Comparison of ENCODE assay signal across 12 cellular contexts in the genomic region with DNA sequence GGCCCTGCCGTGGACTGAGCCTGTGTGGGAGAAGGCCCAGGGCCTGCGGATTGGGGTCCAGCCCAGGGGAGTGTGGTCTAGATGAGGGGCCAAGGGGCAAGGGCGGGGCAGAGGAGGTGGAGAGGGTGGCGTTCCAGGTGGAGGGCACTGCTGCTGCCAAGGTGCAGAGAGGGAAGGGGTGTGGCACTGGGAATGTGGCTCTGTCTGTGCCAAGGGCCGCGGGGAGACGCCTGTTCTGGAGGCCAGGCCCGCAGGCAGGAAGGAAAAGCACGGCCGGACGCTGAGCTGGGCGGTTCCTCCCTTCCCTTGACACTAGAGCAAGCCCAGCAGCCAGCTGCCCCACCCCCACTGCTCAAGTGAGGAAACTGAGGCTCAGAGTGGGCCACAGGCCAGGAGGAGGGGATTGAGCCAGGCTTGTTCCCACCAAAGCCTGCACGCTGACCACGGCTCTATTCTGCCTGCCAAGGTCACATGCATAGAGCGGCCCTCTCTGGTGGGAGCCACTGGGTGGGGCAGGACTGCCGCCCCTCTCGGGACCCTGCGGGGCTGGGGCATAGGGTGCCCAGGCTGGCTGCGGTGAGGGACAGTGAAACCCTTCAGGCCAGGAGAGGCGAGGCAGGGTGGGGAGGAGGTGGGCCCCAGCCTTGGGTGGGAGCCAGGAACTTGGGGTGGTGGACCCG. TPM values are rescaled to one million over a fixed set of nuclear protein-coding genes. Genes with fewer than 3 reads are reported as not detected.
DNase-seq lines count a peak whose midpoint lies in the region; ATAC-seq and TF ChIP-seq lines count a peak whose summit lies in the region.
"Had no signal": no experiment of that assay in that cellular context is flagged by ENCODE, and none has a peak within 500 bp of the region (broad histone marks: within the 10 kb centered on the region; RNA-seq: fewer than 3 reads in every experiment).

No MANE protein-coding gene starts in this region.

- TF ChIP-seq CTCF in gastroesophageal sphincter (IDR thresholded peaks at IDR 0.05) (no peak), neutrophil (IDR thresholded peaks at IDR 0.05) (no peak)

- H3K27ac ChIP-seq in gastroesophageal sphincter = peak overlapping the region in 3 of 4 donors; percentile 42 to 74 (median 67)
- H3K27ac ChIP-seq in neutrophil = peak overlapping the region; percentile 98
- H3K27ac ChIP-seq: brain microvascular endothelial cell, GM23248 had no signal

- H3K36me3 Mint-ChIP-seq in activated T-cell treated with anti-CD3 and anti-CD28 coated beads, Interleukin-2, amount 50 U/mL, for 72 hours (ENCODE audit: insufficient read depth in 2 of 2) = no peaks in the 10 kb centered on the region
- H3K36me3 Mint-ChIP-seq: naive thymus-derived CD4-positive, alpha-beta T cell had no signal

- H3K9me3 Mint-ChIP-seq in activated T-cell treated with anti-CD3 and anti-CD28 coated beads, Interleukin-2, amount 50 U/mL, for 72 hours = no peaks in the 10 kb centered on the region

- H3K9me3 ChIP-seq in gastroesophageal sphincter = no peaks in the 10 kb centered on the region
- H3K9me3 ChIP-seq in neutrophil = no peaks in the 10 kb centered on the region

- no peaks in the 10 kb centered on the region for H3K27me3 Mint-ChIP-seq in activated T-cell treated with anti-CD3 and anti-CD28 coated beads, Interleukin-2, amount 50 U/mL, for 72 hours (ENCODE audit: low read depth)
- H3K27me3 Mint-ChIP-seq: naive thymus-derived CD4-positive, alpha-beta T cell had no signal

- no peaks in the 10 kb centered on the region for H3K27me3 ChIP-seq in gastroesophageal sphincter
- no peaks in the 10 kb centered on the region for H3K27me3 ChIP-seq in neutrophil
- H3K27me3 ChIP-seq: brain microvascular endothelial cell had no signal

- WGBS in gastroesophageal sphincter (ENCODE audit: low coverage in 1 of 2), 2 donors = 50 to 56% methylated on average over 1 to 8 of the region's 21 CpGs

- TF ChIP-seq EP300 in gastroesophageal sphincter (IDR thresholded peaks at IDR 0.05) = no peak

- H3K4me3 ChIP-seq in gastroesophageal sphincter (no peak overlapping the region), neutrophil (ENCODE audit: low read depth in 1 of 2, low read length in 1 of 2) (peak overlapping the region in 1 of 2 experiments; percentile 41)
- H3K4me3 ChIP-seq: GM23248 had no signal

- peaks cover 0 to 94% (median 62%) of the 10 kb centered on the region in 3 donors for H3K4me1 ChIP-seq in gastroesophageal sphincter
- H3K4me1 ChIP-seq in neutrophil (ENCODE audit: control insufficient read depth in 1 of 2, insufficient read depth in 1 of 2, low read depth in 1 of 2, low read length in 1 of 2) = peaks cover 93 to 95% of the 10 kb centered on the region in 2 experiments

- H3K27ac Mint-ChIP-seq in activated T-cell treated with anti-CD3 and anti-CD28 coated beads, Interleukin-2, amount 50 U/mL, for 72 hours = no peak overlapping the region
- H3K27ac Mint-ChIP-seq: naive thymus-derived CD4-positive, alpha-beta T cell had no signal

- H3K4me3 Mint-ChIP-seq in activated T-cell treated with anti-CD3 and anti-CD28 coated beads, Interleukin-2, amount 50 U/mL, for 72 hours = no peak overlapping the region
- H3K4me3 Mint-ChIP-seq: naive thymus-derived CD4-positive, alpha-beta T cell had no signal

- H3K36me3 ChIP-seq in gastroesophageal sphincter = no peaks in the 10 kb centered on the region
- peaks cover 66% of the 10 kb centered on the region for H3K36me3 ChIP-seq in neutrophil
- H3K36me3 ChIP-seq: brain microvascular endothelial cell had no signal

- ATAC-seq in gastroesophageal sphincter (peak; percentile 24), GM21529 (IDR thresholded peaks at IDR 0.05; ENCODE audit: unreplicated experiment) (no peak), GM21381 (IDR thresholded peaks at IDR 0.05; ENCODE audit: unreplicated experiment) (no peak), GM21367 (IDR thresholded peaks at IDR 0.05; ENCODE audit: unreplicated experiment) (no peak)
- ATAC-seq in activated T-cell treated with anti-CD3 and anti-CD28 coated beads, Interleukin-2, amount 50 U/mL, for 72 hours (replicated peaks in 1 of 2) = no peak
- ATAC-seq: naive thymus-derived CD4-positive, alpha-beta T cell had no signal

- TF ChIP-seq POLR2A in gastroesophageal sphincter (IDR thresholded peaks at IDR 0.05) = no peak

- peaks cover 7% of the 10 kb centered on the region for H3K4me1 Mint-ChIP-seq in activated T-cell treated with anti-CD3 and anti-CD28 coated beads, Interleukin-2, amount 50 U/mL, for 72 hours (ENCODE audit: low read depth)

- DNase-seq in A172 (ENCODE audit: low spot score) (peak; percentile 58), SW480 (ENCODE audit: low spot score) (peak; percentile 42)
- no peak for DNase-seq in activated T-cell treated with anti-CD3 and anti-CD28 coated beads, Interleukin-2, amount 50 U/mL, for 72 hours
- DNase-seq: activated CD8-positive, alpha-beta memory T cell treated with anti-CD3 and anti-CD28 coated beads, Interleukin-2, amount 50 U/mL, for 4 hours; brain microvascular endothelial cell; GM23248; naive thymus-derived CD4-positive, alpha-beta T cell had no signal

RNA-seq across cellular contexts. Expression of gene SH3BP2, which starts 13.0 kb away (rescaled TPM):
- total RNA-seq in A172 (2014; rRNA removed; shearing (Covaris generic)) = 37.4 and 56.9 TPM in 2 replicates
- 10 to 100 TPM; 26.8 to 36.4 (median 29.3) TPM for total RNA-seq in gastroesophageal sphincter
- 10 to 100 TPM; 60.7 to 65.6 TPM for total RNA-seq in activated T-cell treated with anti-CD3 and anti-CD28 coated beads, Interleukin-2, amount 50 U/mL, for 72 hours

RNA-seq across cellular contexts. Expression of gene ADD1, which starts 37.8 kb away (rescaled TPM):
- total RNA-seq in A172 (2014; rRNA removed; shearing (Covaris generic)) = 166 and 199 TPM in 2 replicates
- total RNA-seq in gastroesophageal sphincter = 100 to 1,000 TPM; 230 to 384 (median 297) TPM
- 100 to 1,000 TPM; 281 to 282 TPM for total RNA-seq in activated T-cell treated with anti-CD3 and anti-CD28 coated beads, Interleukin-2, amount 50 U/mL, for 72 hours

RNA-seq across cellular contexts. Expression of gene TNIP2, which starts 49.7 kb away (rescaled TPM):
- 67.5 and 74.0 TPM in 2 replicates for total RNA-seq in A172 (2014; rRNA removed; shearing (Covaris generic))
- total RNA-seq in gastroesophageal sphincter = 10 to 100 TPM; 54.8 to 74.0 (median 70.4) TPM
- total RNA-seq in activated T-cell treated with anti-CD3 and anti-CD28 coated beads, Interleukin-2, amount 50 U/mL, for 72 hours = 10 to 100 TPM; 72.3 to 85.8 TPM

Comparison
In these comparisons a context has a peak if more than half of its experiments do, and no peak if none do; other contexts are left out.
1. DNase-seq: peak in A172 (single experiment) and SW480 (single experiment); none in activated T-cell treated with anti-CD3 and anti-CD28 coated beads, Interleukin-2, amount 50 U/mL, for 72 hours (0 of 2).